In the genomic region with DNA sequence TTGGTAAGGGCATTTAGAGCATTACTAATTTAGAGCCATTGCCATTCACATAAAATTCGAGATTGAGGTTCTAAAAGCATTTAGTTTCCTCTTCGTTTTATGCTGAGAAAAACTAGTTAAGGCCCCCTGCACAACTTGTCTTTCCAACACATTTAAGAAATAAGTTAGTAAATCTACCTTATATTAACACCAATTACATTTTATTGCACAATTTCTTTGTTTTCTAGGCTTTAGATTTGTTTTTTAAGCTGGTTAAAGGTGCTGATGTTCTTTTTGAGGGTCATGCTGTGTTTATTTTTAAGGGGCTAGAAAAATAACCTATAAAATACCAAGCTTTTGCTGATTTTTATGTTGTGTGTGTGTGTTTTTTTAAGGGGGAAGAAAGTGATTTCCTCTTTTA, we compare ENCODE assay signal across 8 cellular contexts. TPM values are rescaled to one million over a fixed set of nuclear protein-coding genes. Genes with fewer than 3 reads are reported as not detected.
DNase-seq lines count a peak whose midpoint lies in the region; ATAC-seq and TF ChIP-seq lines count a peak whose summit lies in the region.

No MANE protein-coding gene starts in this region.

- H3K27me3 Mint-ChIP-seq in CD14-positive monocyte (ENCODE audit: low read depth in 3 of 3) (peaks cover 0 to 1% (median 0%) of the 10 kb centered on the region in 3 donors), natural killer cell (ENCODE audit: low read depth in 2 of 2) (no peaks in the 10 kb centered on the region)

- peaks cover 8% of the 10 kb centered on the region; the same call in 1 of the 2 replicates for H4K20me1 ChIP-seq in Karpas-422 (ENCODE audit: insufficient read depth, low read depth, low read length)

- peak overlapping the region; percentile 98 for H3K4me2 ChIP-seq in Karpas-422 (ENCODE audit: low read depth, low read length, poor library complexity, severe bottlenecking)

- no peaks in the 10 kb centered on the region for H3K9me2 ChIP-seq in Karpas-422 (replicated peaks; ENCODE audit: insufficient read depth, low read length)

- no peak for ATAC-seq in natural killer cell
- no peak for ATAC-seq in HG03196 (IDR thresholded peaks at IDR 0.05; ENCODE audit: unreplicated experiment)
- ATAC-seq in GM21619 (IDR thresholded peaks at IDR 0.05; ENCODE audit: unreplicated experiment): no peak

- H3K4me1 ChIP-seq in Karpas-422 (ENCODE audit: low read length): peaks cover 68% of the 10 kb centered on the region

- H3K9me3 Mint-ChIP-seq in CD14-positive monocyte: no peaks in the 10 kb centered on the region
- no peaks in the 10 kb centered on the region for H3K9me3 Mint-ChIP-seq in natural killer cell

- peaks cover 90% of the 10 kb centered on the region for H3K79me2 ChIP-seq in Karpas-422 (ENCODE audit: low read length)

- TF ChIP-seq CTCF in CD14-positive monocyte (IDR thresholded peaks at IDR 0.05): no peak
- TF ChIP-seq CTCF in choroid plexus epithelial cell (conservative IDR thresholded peaks at IDR 0.05; ENCODE audit: low read depth, low read length): no peak
- TF ChIP-seq CTCF in natural killer cell (IDR thresholded peaks at IDR 0.05): no peak

- no peak overlapping the region for H2AFZ ChIP-seq in Karpas-422 (ENCODE audit: low read length)

- H3K4me3 Mint-ChIP-seq in CD14-positive monocyte: peak overlapping the region; percentile 99 to 100
- H3K4me3 Mint-ChIP-seq in natural killer cell: peak overlapping the region; percentile 99

- H3K27ac ChIP-seq in Karpas-422 (ENCODE audit: low read length): peak overlapping the region; percentile 90

- peak overlapping the region; percentile 98 for H3K9ac ChIP-seq in Karpas-422 (ENCODE audit: low read length)

- H3K36me3 ChIP-seq in Karpas-422 (ENCODE audit: insufficient read depth, low read length): peaks cover 32% of the 10 kb centered on the region; the same call in 1 of the 2 replicates

- H3K36me3 Mint-ChIP-seq in CD14-positive monocyte (peaks cover 27 to 31% of the 10 kb centered on the region in 2 donors), natural killer cell (no peaks in the 10 kb centered on the region)

- H3K4me1 Mint-ChIP-seq in CD14-positive monocyte (peaks cover 54% of the 10 kb centered on the region), natural killer cell (peaks cover 47 to 50% of the 10 kb centered on the region in 2 donors)

- peak overlapping the region; percentile 43 to 99 (median 84) for H3K27ac Mint-ChIP-seq in CD14-positive monocyte
- peak overlapping the region; percentile 91 to 98 for H3K27ac Mint-ChIP-seq in natural killer cell

- no peaks in the 10 kb centered on the region for H3K9me3 ChIP-seq in Karpas-422 (ENCODE audit: low read length)

- peak overlapping the region; percentile 96 for H3K4me3 ChIP-seq in Karpas-422 (ENCODE audit: low read length)
- peak overlapping the region; percentile 86 for H3K4me3 ChIP-seq in choroid plexus epithelial cell (ENCODE audit: low read depth, low read length)

- intact Hi-C loops in CD14-positive monocyte (cut with micrococcal nuclease) (loop anchor here (5.0 kb wide), 2 partner anchors 51 to 66 kb away; no protein-coding TSS in a partner anchor), natural killer cell (cut with micrococcal nuclease) (loop anchor here (5.0 kb wide), 3 partner anchors 61 to 179 kb away; a partner anchor contains a TSS)

- H3K27me3 ChIP-seq in Karpas-422 (ENCODE audit: low read length): no peaks in the 10 kb centered on the region

- DNase-seq in CD14-positive monocyte (ENCODE audit: low spot score) (no peak), Karpas-422 (no peak), choroid plexus epithelial cell (ENCODE audit: low read depth) (no peak), natural killer cell (no peak), SIG-M5 treated with dmso at 0.1 percent for 504 hours (lab: John Stamatoyannopoulos, UW; ENCODE audit: unreplicated experiment) (no peak)
- no peak for DNase-seq in activated effector memory CD4-positive, alpha-beta T cell treated with Interleukin-2 at 50 U/mL for 16 hours

RNA-seq across cellular contexts. Expression of a gene that starts 1.2 kb away (rescaled TPM):
- 10 to 100 TPM; 20.8 to 26.9 TPM for polyA plus RNA-seq in CD14-positive monocyte
- 60.5 and 136 TPM in 2 replicates for total RNA-seq in Karpas-422 (2014; rRNA removed; shearing (Covaris generic); ENCODE audit: low replicate concordance)
- 10 to 100 TPM; 35.4 to 49.5 (median 40.9) TPM for total RNA-seq in natural killer cell

RNA-seq across cellular contexts. Expression of a gene that starts 1.4 kb away (rescaled TPM):
- 100 to 1,000 TPM; 190 to 204 TPM for polyA plus RNA-seq in CD14-positive monocyte
- 142 and 268 TPM in 2 replicates for total RNA-seq in Karpas-422 (2014; rRNA removed; shearing (Covaris generic); ENCODE audit: low replicate concordance)
- 10 to 100 TPM; 35.8 to 40.8 (median 36.4) TPM for total RNA-seq in natural killer cell

RNA-seq across cellular contexts. Expression of a gene that starts 59.2 kb away (rescaled TPM):
- 10 to 100 TPM; 22.4 to 24.0 TPM for polyA plus RNA-seq in CD14-positive monocyte
- total RNA-seq in Karpas-422 (2014; rRNA removed; shearing (Covaris generic); ENCODE audit: low replicate concordance): 80.2 and 90.9 TPM in 2 replicates
- total RNA-seq in natural killer cell: 100 to 1,000 TPM; 203 to 297 (median 203) TPM
